ENCODE assay signal across 23 cellular contexts in genomic region chrX:129361566-129361965, GRCh38.
DNase-seq lines count a peak whose midpoint lies in the region; ATAC-seq, FAIRE-seq and TF ChIP-seq lines count a peak whose summit lies in the region.
"Had no signal": no experiment of that assay in that cellular context is flagged by ENCODE, and none has a peak within 500 bp of the region (broad histone marks: within the 10 kb centered on the region; RNA-seq: fewer than 3 reads in every experiment).

No MANE protein-coding gene starts in this region.

- H3K4me1 Mint-ChIP-seq in astrocyte (ENCODE audit: low read depth, unreplicated experiment) (no peaks in the 10 kb centered on the region), nephron (peaks cover 4% of the 10 kb centered on the region), WTC11 (no peaks in the 10 kb centered on the region)
- H3K4me1 Mint-ChIP-seq: CD4-positive, CD25-positive, alpha-beta regulatory T cell; CD8-positive, alpha-beta memory T cell; IgD-negative memory B cell had no signal

- H3K27me3 ChIP-seq in astrocyte (ENCODE audit: insufficient read depth, low read length), result no peaks in the 10 kb centered on the region
- H3K27me3 ChIP-seq: BE2C had no signal

- H3K4me2 ChIP-seq in astrocyte (ENCODE audit: low read length), result no peak overlapping the region
- H3K4me2 ChIP-seq: A549 had no signal

- H3K27ac Mint-ChIP-seq in astrocyte (ENCODE audit: unreplicated experiment), result no peak overlapping the region
- H3K27ac Mint-ChIP-seq in nephron, result peak overlapping the region in 2 of 3 experiments; percentile 41 to 48
- no peak overlapping the region for H3K27ac Mint-ChIP-seq in WTC11
- H3K27ac Mint-ChIP-seq: CD8-positive, alpha-beta memory T cell; IgD-negative memory B cell had no signal

- no peaks in the 10 kb centered on the region for H3K9me3 Mint-ChIP-seq in astrocyte (ENCODE audit: unreplicated experiment)
- peaks cover 20% of the 10 kb centered on the region for H3K9me3 Mint-ChIP-seq in nephron
- H3K9me3 Mint-ChIP-seq in WTC11, result peaks cover 9% of the 10 kb centered on the region
- H3K9me3 Mint-ChIP-seq: IgD-negative memory B cell had no signal

- H3K9me3 ChIP-seq in astrocyte (ENCODE audit: insufficient read depth, low read depth, low read length), result no peaks in the 10 kb centered on the region
- H3K9me3 ChIP-seq: A549, BE2C, HAP-1 had no signal

- no peaks in the 10 kb centered on the region for H3K4me1 ChIP-seq in astrocyte (ENCODE audit: insufficient read depth, low read length)
- H3K4me1 ChIP-seq: A549, BE2C, HAP-1 had no signal

- H3K9ac ChIP-seq in astrocyte (ENCODE audit: low read length), result no peak overlapping the region

- peak; percentile 30 for DNase-seq in AG08395 (ENCODE audit: low spot score)
- peak; percentile 10 for DNase-seq in GM04503 (ENCODE audit: low read depth)
- DNase-seq in astrocyte (ENCODE audit: low read depth), result no peak
- DNase-seq in T-helper 2 cell, result no peak
- no peak for DNase-seq in GF-D8 (lab: John Stamatoyannopoulos, UW)
- DNase-seq in WTC11 (ENCODE audit: low spot score), result no peak
- DNase-seq: BE2C; C1 segment of cervical spinal cord; CD4-positive, CD25-positive, alpha-beta regulatory T cell; CD8-positive, alpha-beta memory T cell; COR-L47; DMS 273 treated with DMSO at 0.1 percent for 48 hours; DMS53; DND-41; EL had no signal

- H3K27me3 Mint-ChIP-seq in astrocyte (ENCODE audit: low read depth, unreplicated experiment) (no peaks in the 10 kb centered on the region), nephron (ENCODE audit: low read depth) (no peaks in the 10 kb centered on the region), WTC11 (ENCODE audit: low read depth) (no peaks in the 10 kb centered on the region)
- H3K27me3 Mint-ChIP-seq: CD4-positive, CD25-positive, alpha-beta regulatory T cell; IgD-negative memory B cell had no signal

- ATAC-seq in WTC11, result no peak
- ATAC-seq: A549, GM12878, HepG2 had no signal

- H3K36me3 Mint-ChIP-seq in astrocyte (ENCODE audit: low read depth, unreplicated experiment), result no peaks in the 10 kb centered on the region
- H3K36me3 Mint-ChIP-seq in nephron (ENCODE audit: low read depth), result peaks cover 40% of the 10 kb centered on the region
- peaks cover 2% of the 10 kb centered on the region for H3K36me3 Mint-ChIP-seq in WTC11
- H3K36me3 Mint-ChIP-seq: CD4-positive, CD25-positive, alpha-beta regulatory T cell; CD8-positive, alpha-beta memory T cell; IgD-negative memory B cell had no signal

- no peak for TF ChIP-seq CTCF in astrocyte (IDR thresholded peaks at IDR 0.05; ENCODE audit: insufficient read depth, low read depth, low read length)
- TF ChIP-seq CTCF in nephron (IDR thresholded peaks at IDR 0.05; ENCODE audit: unreplicated experiment in 3 of 3), result no peak
- no peak for TF ChIP-seq CTCF in WTC11 (IDR thresholded peaks at IDR 0.05)

- no peaks in the 10 kb centered on the region for H4K20me1 ChIP-seq in astrocyte (ENCODE audit: insufficient read depth, low read length)

- no peak overlapping the region for H3K27ac ChIP-seq in astrocyte (ENCODE audit: low read depth, low read length)
- H3K27ac ChIP-seq: 22Rv1, A549 had no signal

- no peak overlapping the region for H3K4me3 ChIP-seq in astrocyte (ENCODE audit: insufficient read depth, low read depth, low read length)
- H3K4me3 ChIP-seq: A549, GM12878, HAP-1 had no signal

- no peak overlapping the region for H2AFZ ChIP-seq in astrocyte (ENCODE audit: low read depth, low read length)

- POLR2A ChIA-PET in WTC11 (lab: Charles Lee), result no interaction called here

- H3K36me3 ChIP-seq in astrocyte (ENCODE audit: insufficient read depth, low read length), result no peaks in the 10 kb centered on the region
- H3K36me3 ChIP-seq: BE2C, HAP-1 had no signal

- CTCF ChIA-PET in WTC11 (lab: Charles Lee), result no interaction called here

- peak; percentile 62 for FAIRE-seq in astrocyte (lab: Jason Lieb, UNC)
- FAIRE-seq: A549, GM12878, GM19239, HepG2 had no signal

- H3K79me2 ChIP-seq in astrocyte (ENCODE audit: insufficient read depth, low read length), result no peaks in the 10 kb centered on the region

- no peak overlapping the region for H3K4me3 Mint-ChIP-seq in astrocyte (ENCODE audit: unreplicated experiment)
- no peak overlapping the region for H3K4me3 Mint-ChIP-seq in nephron
- H3K4me3 Mint-ChIP-seq in WTC11, result no peak overlapping the region
- H3K4me3 Mint-ChIP-seq: CD4-positive, CD25-positive, alpha-beta regulatory T cell; CD8-positive, alpha-beta memory T cell; IgD-negative memory B cell had no signal

TF ChIP-seq in WTC11, 78 proteins besides CTCF, POLR2A, EP300 and RAD21 (continues in another document):
- TF ChIP-seq FOXP4 (CRISPR knock-in tag; IDR thresholded peaks at IDR 0.05) (no peak), FOXP1 (CRISPR knock-in tag; IDR thresholded peaks at IDR 0.05; ENCODE audit: borderline replicate concordance) (no peak), ZNF263 (CRISPR knock-in tag; IDR thresholded peaks at IDR 0.05; ENCODE audit: low read depth) (no peak), ZNF416 (CRISPR knock-in tag; IDR thresholded peaks at IDR 0.05) (no peak), NFYB (CRISPR knock-in tag; conservative IDR thresholded peaks at IDR 0.05; ENCODE audit: low read depth) (no peak), MAX (CRISPR knock-in tag; IDR thresholded peaks at IDR 0.05) (no peak), AFF4 (CRISPR knock-in tag; IDR thresholded peaks at IDR 0.05; ENCODE audit: borderline replicate concordance) (no peak), FOXK1 (CRISPR knock-in tag; IDR thresholded peaks at IDR 0.05) (no peak), E2F5 (CRISPR knock-in tag; IDR thresholded peaks at IDR 0.05) (no peak), SP1 (CRISPR knock-in tag; conservative IDR thresholded peaks at IDR 0.05) (no peak), HMGXB4 (CRISPR knock-in tag; IDR thresholded peaks at IDR 0.05) (no peak)

Comparison
In these comparisons a context has a peak if more than half of its experiments do, and no peak if none do; other contexts are left out.
1. DNase-seq: peak in AG08395 (single experiment) and GM04503 (single experiment); none in astrocyte (single experiment), T-helper 2 cell (0 of 5), GF-D8 (single experiment) and WTC11 (single experiment).
2. H3K27ac Mint-ChIP-seq: peak in nephron (2 of 3); none in astrocyte (single experiment) and WTC11 (single experiment).